In the genomic region with DNA sequence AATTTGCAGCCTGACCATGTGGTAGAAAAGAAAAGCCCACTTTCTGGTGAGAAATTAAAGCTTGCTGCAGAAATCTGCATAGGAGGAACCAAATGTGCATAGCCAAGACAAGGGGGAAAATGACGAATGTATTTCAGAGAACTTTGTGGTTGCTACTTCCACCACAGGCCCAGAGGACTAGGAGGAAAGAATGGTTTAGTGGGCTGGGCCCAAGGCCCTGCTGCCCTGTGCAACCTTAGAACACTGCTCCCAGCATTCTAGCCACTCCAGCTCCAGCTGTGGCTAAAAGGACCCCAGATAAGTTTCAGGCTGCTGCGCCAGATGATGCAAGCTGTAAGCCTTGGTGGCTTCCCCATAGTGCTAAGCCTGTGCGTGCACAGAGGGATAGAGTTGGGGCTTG, we compare ENCODE assay signal across 34 cellular contexts.
A peak's percentile ranks its signal among the peaks of the same experiment; 100 is the strongest.
DNase-seq lines count a peak whose midpoint lies in the region; ATAC-seq, FAIRE-seq and TF ChIP-seq lines count a peak whose summit lies in the region.
"Had no signal": no experiment of that assay in that cellular context is flagged by ENCODE, and none has a peak within 500 bp of the region (broad histone marks: within the 10 kb centered on the region; RNA-seq: fewer than 3 reads in every experiment).

No MANE protein-coding gene starts in this region.

- H3K27me3 ChIP-seq in K562 (ENCODE audit: control insufficient read depth in 2 of 2, insufficient read depth in 2 of 2, low read length in 2 of 2) (no peaks in the 10 kb centered on the region), osteoblast (ENCODE audit: insufficient read depth, low read length) (no peaks in the 10 kb centered on the region)
- H3K27me3 ChIP-seq: BE2C; BLaER1; BLaER1 treated with 17β-estradiol and CSF1 and Interleukin-3, amounts not matched to agents 10 nM and 100 nM had no signal

- H3K27ac ChIP-seq in A549 (no peak overlapping the region), HEK293 (ENCODE audit: extremely low read depth, low read depth, low read length) (no peak overlapping the region), K562 (ENCODE audit: extremely low read depth, low read depth, low read length) (no peak overlapping the region), osteoblast (ENCODE audit: low read depth, low read length) (no peak overlapping the region)
- H3K27ac ChIP-seq: 22Rv1; BLaER1; BLaER1 treated with 17β-estradiol and CSF1 and Interleukin-3, amounts not matched to agents 10 nM and 100 nM; C4-2B had no signal

- H3K9me1 ChIP-seq in K562 (ENCODE audit: control insufficient read depth, insufficient read depth, low read length) = no peaks in the 10 kb centered on the region

- H3K4me2 ChIP-seq in A549 (no peak overlapping the region), K562 (ENCODE audit: insufficient read depth, low read length) (no peak overlapping the region), osteoblast (ENCODE audit: insufficient read depth, low read length) (no peak overlapping the region)
- H3K4me2 ChIP-seq: BLaER1; BLaER1 treated with 17β-estradiol and CSF1 and Interleukin-3, amounts not matched to agents 10 nM and 100 nM had no signal

- H3K4me1 ChIP-seq in A549 = no peaks in the 10 kb centered on the region
- H3K4me1 ChIP-seq in HEK293 (ENCODE audit: control insufficient read depth, insufficient read depth, low read length) = no peaks in the 10 kb centered on the region
- no peaks in the 10 kb centered on the region for H3K4me1 ChIP-seq in K562 (replicated peaks in 1 of 2; ENCODE audit: control insufficient read depth in 2 of 2, insufficient read depth in 2 of 2, low read length in 2 of 2)
- H3K4me1 ChIP-seq in osteoblast (ENCODE audit: insufficient read depth, low read length) = no peaks in the 10 kb centered on the region
- H3K4me1 ChIP-seq: BE2C; BLaER1; BLaER1 treated with 17β-estradiol and CSF1 and Interleukin-3, amounts not matched to agents 10 nM and 100 nM; Caco-2 had no signal

- POLR2A ChIA-PET in A549 (lab: Yijun Ruan, JAX) (no interaction called here), HEK293 (lab: Yijun Ruan, JAX) (no interaction called here), K562 (lab: Yijun Ruan, JAX) (no interaction called here)

- TF ChIP-seq RAD21 in A549 (conservative IDR thresholded peaks at IDR 0.05 in 1 of 2, IDR thresholded peaks at IDR 0.05 in 1 of 2) = no peak
- no peak for TF ChIP-seq RAD21 in K562 (CRISPR knock-in tag; conservative IDR thresholded peaks at IDR 0.05 in 1 of 2, IDR thresholded peaks at IDR 0.05 in 1 of 2)

- TF ChIP-seq POLR2A in A549 (IDR thresholded peaks at IDR 0.05; ENCODE audit: low read length) (no peak), K562 (conservative IDR thresholded peaks at IDR 0.05) (no peak)

- no peak for TF ChIP-seq CTCF in A549 (IDR thresholded peaks at IDR 0.05)
- TF ChIP-seq CTCF in HEK293 (tag by site-specific recombination; IDR thresholded peaks at IDR 0.05) = no peak
- TF ChIP-seq CTCF in K562 (IDR thresholded peaks at IDR 0.05 in 2 of 3, conservative IDR thresholded peaks at IDR 0.05 in 1 of 3; ENCODE audit: insufficient read depth in 2 of 3, low read depth in 1 of 3, low read length in 3 of 3) = no peak
- TF ChIP-seq CTCF in osteoblast (IDR thresholded peaks at IDR 0.05; ENCODE audit: extremely low read depth, low read depth, low read length) = no peak

- no TSS peak for BruUV-seq in K562 (replicated peaks; lab: Mats Ljungman, UMichigan)

- no peak for TF ChIP-seq EP300 in A549 (IDR thresholded peaks at IDR 0.05)
- no peak for TF ChIP-seq EP300 in K562 (IDR thresholded peaks at IDR 0.05; ENCODE audit: low read length)

- CTCF ChIA-PET in A549 (lab: Yijun Ruan, JAX) = interaction anchor here (1.2 kb wide), 1 partner anchor 13 kb away, joined by 3 read pairs; no protein-coding TSS in a partner anchor
- CTCF ChIA-PET in HEK293 (lab: Yijun Ruan, JAX) = no interaction called here
- CTCF ChIA-PET in K562 (lab: Yijun Ruan, JAX; ENCODE audit: low intra/inter-chr PET ratio) = no interaction called here

- DNase-seq in A549 (ENCODE audit: low read depth in 1 of 2, low spot score in 1 of 2) = no peak
- no peak for DNase-seq in K562 (ENCODE audit: extremely low read depth in 1 of 4, low spot score in 3 of 4)
- DNase-seq in mesenteric fat pad (ENCODE audit: low spot score) = peak; percentile 53
- no peak for DNase-seq in SW480 (ENCODE audit: low spot score)
- DNase-seq in sciatic nerve (ENCODE audit: low spot score) = no peak
- no peak for DNase-seq in KBM-7
- DNase-seq in osteoblast (ENCODE audit: insufficient read length, low spot score, missing footprints) = no peak
- DNase-seq: 8988T; ACHN; AML-193; BE2C; C1 segment of cervical spinal cord; Caco-2; Calu3; CD4-positive, alpha-beta memory T cell; CD4-positive, alpha-beta T cell; CD4-positive, CD25-positive, alpha-beta regulatory T cell; CD8-positive, alpha-beta memory T cell; COR-L47; DMS 273 treated with DMSO at 0.1 percent for 48 hours; DMS153; DMS53; DMS79; DMS79 treated with DMSO at 0.1 percent for 48 hours; DND-41; EL had no signal

- H3K36me3 ChIP-seq in HEK293 (ENCODE audit: control insufficient read depth in 2 of 2, insufficient read depth in 1 of 2, low read length in 2 of 2) (no peaks in the 10 kb centered on the region), K562 (ENCODE audit: control insufficient read depth, insufficient read depth, low read length) (no peaks in the 10 kb centered on the region), osteoblast (ENCODE audit: insufficient read depth, low read length) (no peaks in the 10 kb centered on the region)
- H3K36me3 ChIP-seq: BE2C; BLaER1; BLaER1 treated with 17β-estradiol and CSF1 and Interleukin-3, amounts not matched to agents 10 nM and 100 nM had no signal

- no peak overlapping the region for H2AFZ ChIP-seq in K562 (ENCODE audit: low read depth, low read length)
- no peak overlapping the region for H2AFZ ChIP-seq in osteoblast (ENCODE audit: low read length)

- ATAC-seq in A549 (no peak), K562 (no peak), sciatic nerve (no peak)
- ATAC-seq: CD8-positive, alpha-beta T cell had no signal

- H3K9me3 ChIP-seq in A549 = 0 out of 3 replicates have a peak, but pooled peaks cover 7% of the 10 kb centered on the region
- H3K9me3 ChIP-seq in HEK293 (ENCODE audit: control insufficient read depth, insufficient read depth, low read depth, low read length) = no peaks in the 10 kb centered on the region
- H3K9me3 ChIP-seq in K562 (replicated peaks; ENCODE audit: control insufficient read depth, insufficient read depth, low read depth, low read length) = no peaks in the 10 kb centered on the region
- no peaks in the 10 kb centered on the region for H3K9me3 ChIP-seq in osteoblast (ENCODE audit: low read depth, low read length)
- H3K9me3 ChIP-seq: Caco-2 had no signal

- intact Hi-C loops in K562 (cut with micrococcal nuclease) = no loop called here
- intact Hi-C loops in sciatic nerve (cut with DNase I) = no loop called here

- H4K20me1 ChIP-seq in K562 (replicated peaks; ENCODE audit: control insufficient read depth, insufficient read depth, low read length) (no peaks in the 10 kb centered on the region), osteoblast (ENCODE audit: insufficient read depth, low read length) (no peaks in the 10 kb centered on the region)
- H4K20me1 ChIP-seq: BLaER1; BLaER1 treated with 17β-estradiol and CSF1 and Interleukin-3, amounts not matched to agents 10 nM and 100 nM had no signal

- WGBS in A549 (ENCODE audit: missing lambda C conversion rate) = 43% methylated on average over 3 of the region's 3 CpGs
- WGBS in K562 (ENCODE audit: insufficient coverage, low coverage, missing lambda C conversion rate) = 0% methylated on average over 3 of the region's 3 CpGs

- no peak overlapping the region for H3K9ac ChIP-seq in K562 (ENCODE audit: insufficient read depth in 1 of 2, low read depth in 2 of 2, low read length in 2 of 2)
- H3K9ac ChIP-seq: BLaER1; BLaER1 treated with 17β-estradiol and CSF1 and Interleukin-3, amounts not matched to agents 10 nM and 100 nM had no signal

- H3K79me2 ChIP-seq in K562 (ENCODE audit: control insufficient read depth, insufficient read depth, low read length) (no peaks in the 10 kb centered on the region), osteoblast (ENCODE audit: insufficient read depth, low read length) (no peaks in the 10 kb centered on the region)

- no peak for FAIRE-seq in A549 (lab: Jason Lieb, UNC)
- no peak for FAIRE-seq in K562 (lab: Jason Lieb, UNC)
- FAIRE-seq: A204.1, D721Med had no signal

- in situ Hi-C loops in K562 (cut with MboI) (no loop called here), KBM-7 (cut with MboI; ENCODE audit: low pct_unique_long_range_greater_than_20kb, low sequenced_read_pairs) (no loop called here)

- H3K4me3 ChIP-seq in A549 (no peak overlapping the region), HEK293 (ENCODE audit: low read depth, low read length) (no peak overlapping the region), K562 (no peak overlapping the region), osteoblast (ENCODE audit: insufficient read depth, low read length) (no peak overlapping the region)
- H3K4me3 ChIP-seq: BLaER1; BLaER1 treated with 17β-estradiol and CSF1 and Interleukin-3, amounts not matched to agents 10 nM and 100 nM had no signal

TF ChIP-seq in A549, 52 proteins besides CTCF, POLR2A, EP300 and RAD21 (continues in another document):
- TF ChIP-seq ESRRA (IDR thresholded peaks at IDR 0.05; ENCODE audit: borderline replicate concordance, low read length) (no peak), RNF2 (IDR thresholded peaks at IDR 0.05; ENCODE audit: borderline replicate concordance, low read depth) (no peak), ZFP36 (IDR thresholded peaks at IDR 0.05; ENCODE audit: borderline replicate concordance, partially characterized antibody) (peak; percentile 68), MAFK (IDR thresholded peaks at IDR 0.05; ENCODE audit: partially characterized antibody) (no peak), HOXB5 (CRISPR knock-in tag; IDR thresholded peaks at IDR 0.05) (no peak), SREBF2 (IDR thresholded peaks at IDR 0.05) (no peak)

TF ChIP-seq in HEK293, 187 proteins besides CTCF, POLR2A, EP300 and RAD21 (continues in another document):
- no peak for TF ChIP-seq ZNF175 (tag by site-specific recombination; IDR thresholded peaks at IDR 0.05)
- peak; percentile 62 for TF ChIP-seq SETDB1 (IDR thresholded peaks at IDR 0.05; ENCODE audit: insufficient read length, low read length)
- no peak for TF ChIP-seq BCL11A (tag by site-specific recombination; IDR thresholded peaks at IDR 0.05; ENCODE audit: low read depth)

TF ChIP-seq in K562, 482 proteins besides CTCF, POLR2A, EP300 and RAD21:
- TF ChIP-seq SMAD2 (IDR thresholded peaks at IDR 0.05; ENCODE audit: low read depth, low read length) (no peak), ZFP36 (IDR thresholded peaks at IDR 0.05; ENCODE audit: low read depth, low read length, partially characterized antibody) (peak; percentile 12)
